ENCODE assay signal across 1 cellular context in the genomic region with DNA sequence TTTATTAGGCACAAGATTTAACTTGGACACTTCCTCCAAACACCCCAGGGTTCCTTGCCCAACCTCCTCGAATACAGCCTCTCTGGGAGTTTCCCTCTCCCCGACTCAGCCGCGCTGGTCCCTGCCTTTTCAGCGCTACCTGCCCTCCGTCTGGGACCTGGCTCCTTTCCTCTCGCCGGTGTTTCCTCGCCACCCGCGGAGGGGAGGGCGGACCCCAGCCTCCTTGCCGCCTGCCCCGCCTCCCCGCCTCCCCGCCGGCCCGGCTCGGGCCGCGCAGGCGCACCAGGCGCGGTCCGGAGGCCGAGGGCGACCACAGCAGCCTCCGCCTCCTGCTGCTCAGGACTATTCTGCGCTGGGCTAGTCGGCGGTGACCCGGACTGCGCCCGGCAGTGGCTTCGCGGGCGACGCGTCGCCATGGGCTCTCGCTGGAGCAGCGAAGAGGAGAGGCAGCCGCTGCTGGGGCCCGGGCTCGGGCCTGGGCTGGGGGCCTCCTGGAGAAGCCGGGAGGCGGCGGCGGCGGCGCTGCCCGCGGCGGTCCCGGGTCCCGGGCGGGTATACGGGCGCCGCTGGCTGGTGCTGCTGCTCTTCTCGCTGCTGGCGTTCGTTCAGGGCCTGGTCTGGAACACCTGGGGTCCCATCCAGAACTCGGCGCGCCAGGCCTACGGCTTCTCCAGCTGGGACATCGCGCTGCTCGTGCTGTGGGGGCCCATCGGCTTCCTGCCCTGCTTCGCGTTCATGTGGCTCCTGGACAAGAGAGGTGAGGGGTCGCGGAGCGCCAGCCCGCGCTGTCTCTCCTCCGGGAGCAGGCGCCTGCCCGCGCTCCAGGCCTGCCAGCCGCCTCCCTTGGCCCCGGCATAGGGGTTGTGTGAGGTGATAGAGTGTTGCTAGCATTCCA.
TF ChIP-seq lines count a peak whose summit lies in the region.

A gene with protein sequence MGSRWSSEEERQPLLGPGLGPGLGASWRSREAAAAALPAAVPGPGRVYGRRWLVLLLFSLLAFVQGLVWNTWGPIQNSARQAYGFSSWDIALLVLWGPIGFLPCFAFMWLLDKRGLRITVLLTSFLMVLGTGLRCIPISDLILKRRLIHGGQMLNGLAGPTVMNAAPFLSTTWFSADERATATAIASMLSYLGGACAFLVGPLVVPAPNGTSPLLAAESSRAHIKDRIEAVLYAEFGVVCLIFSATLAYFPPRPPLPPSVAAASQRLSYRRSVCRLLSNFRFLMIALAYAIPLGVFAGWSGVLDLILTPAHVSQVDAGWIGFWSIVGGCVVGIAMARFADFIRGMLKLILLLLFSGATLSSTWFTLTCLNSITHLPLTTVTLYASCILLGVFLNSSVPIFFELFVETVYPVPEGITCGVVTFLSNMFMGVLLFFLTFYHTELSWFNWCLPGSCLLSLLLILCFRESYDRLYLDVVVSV (plus strand): TSS at position 291 of the 895 bp plus-strand sequence. CDS start 124 bp downstream, at position 415.

TF ChIP-seq in HepG2, 621 proteins besides CTCF, POLR2A, EP300 and RAD21 (continued from another document and continues in another):
- TF ChIP-seq, protein P1, sequence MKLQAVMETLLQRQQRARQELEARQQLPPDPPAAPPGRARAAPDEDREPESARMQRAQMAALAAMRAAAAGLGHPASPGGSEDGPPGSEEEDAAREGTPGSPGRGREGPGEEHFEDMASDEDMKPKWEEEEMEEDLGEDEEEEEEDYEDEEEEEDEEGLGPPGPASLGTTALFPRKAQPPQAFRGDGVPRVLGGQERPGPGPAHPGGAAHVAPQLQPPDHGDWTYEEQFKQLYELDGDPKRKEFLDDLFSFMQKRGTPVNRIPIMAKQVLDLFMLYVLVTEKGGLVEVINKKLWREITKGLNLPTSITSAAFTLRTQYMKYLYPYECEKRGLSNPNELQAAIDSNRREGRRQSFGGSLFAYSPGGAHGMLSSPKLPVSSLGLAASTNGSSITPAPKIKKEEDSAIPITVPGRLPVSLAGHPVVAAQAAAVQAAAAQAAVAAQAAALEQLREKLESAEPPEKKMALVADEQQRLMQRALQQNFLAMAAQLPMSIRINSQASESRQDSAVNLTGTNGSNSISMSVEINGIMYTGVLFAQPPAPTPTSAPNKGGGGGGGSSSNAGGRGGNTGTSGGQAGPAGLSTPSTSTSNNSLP (IDR thresholded peaks at IDR 0.05; ENCODE audit: low read depth, low read length), result 0 out of 2 replicates have a peak, but pooled peaks have one; percentile 10
- TF ChIP-seq, protein P2, sequence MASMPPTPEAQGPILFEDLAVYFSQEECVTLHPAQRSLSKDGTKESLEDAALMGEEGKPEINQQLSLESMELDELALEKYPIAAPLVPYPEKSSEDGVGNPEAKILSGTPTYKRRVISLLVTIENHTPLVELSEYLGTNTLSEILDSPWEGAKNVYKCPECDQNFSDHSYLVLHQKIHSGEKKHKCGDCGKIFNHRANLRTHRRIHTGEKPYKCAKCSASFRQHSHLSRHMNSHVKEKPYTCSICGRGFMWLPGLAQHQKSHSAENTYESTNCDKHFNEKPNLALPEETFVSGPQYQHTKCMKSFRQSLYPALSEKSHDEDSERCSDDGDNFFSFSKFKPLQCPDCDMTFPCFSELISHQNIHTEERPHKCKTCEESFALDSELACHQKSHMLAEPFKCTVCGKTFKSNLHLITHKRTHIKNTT (CRISPR knock-in tag; IDR thresholded peaks at IDR 0.05), result no peak
- peak; percentile 36; the same call in 1 of the 2 replicates for TF ChIP-seq SMAD1 (CRISPR knock-in tag; IDR thresholded peaks at IDR 0.05; ENCODE audit: borderline replicate concordance, low read depth)
- TF ChIP-seq SOX6 (IDR thresholded peaks at IDR 0.05), result no peak
- TF ChIP-seq SOX6 (CRISPR knock-in tag; IDR thresholded peaks at IDR 0.05), result peak; percentile 22; the same call in 1 of the 2 replicates
- TF ChIP-seq, protein P3, sequence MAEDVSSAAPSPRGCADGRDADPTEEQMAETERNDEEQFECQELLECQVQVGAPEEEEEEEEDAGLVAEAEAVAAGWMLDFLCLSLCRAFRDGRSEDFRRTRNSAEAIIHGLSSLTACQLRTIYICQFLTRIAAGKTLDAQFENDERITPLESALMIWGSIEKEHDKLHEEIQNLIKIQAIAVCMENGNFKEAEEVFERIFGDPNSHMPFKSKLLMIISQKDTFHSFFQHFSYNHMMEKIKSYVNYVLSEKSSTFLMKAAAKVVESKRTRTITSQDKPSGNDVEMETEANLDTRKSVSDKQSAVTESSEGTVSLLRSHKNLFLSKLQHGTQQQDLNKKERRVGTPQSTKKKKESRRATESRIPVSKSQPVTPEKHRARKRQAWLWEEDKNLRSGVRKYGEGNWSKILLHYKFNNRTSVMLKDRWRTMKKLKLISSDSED (CRISPR knock-in tag; IDR thresholded peaks at IDR 0.05), result 0 out of 2 replicates have a peak, but pooled peaks have one; percentile 80
- TF ChIP-seq SATB2 (CRISPR knock-in tag; IDR thresholded peaks at IDR 0.05), result peak; percentile 54; the same call in 1 of the 2 replicates
- 0 out of 2 replicates have a peak, but pooled peaks have one; percentile 70 for TF ChIP-seq ZNF430 (CRISPR knock-in tag; IDR thresholded peaks at IDR 0.05)
- TF ChIP-seq TMF1 (CRISPR knock-in tag; IDR thresholded peaks at IDR 0.05; ENCODE audit: low read depth), result no peak
- TF ChIP-seq, protein P4, sequence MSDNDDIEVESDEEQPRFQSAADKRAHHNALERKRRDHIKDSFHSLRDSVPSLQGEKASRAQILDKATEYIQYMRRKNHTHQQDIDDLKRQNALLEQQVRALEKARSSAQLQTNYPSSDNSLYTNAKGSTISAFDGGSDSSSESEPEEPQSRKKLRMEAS (IDR thresholded peaks at IDR 0.05), result peak; percentile 28; the same call in 1 of the 2 replicates
- TF ChIP-seq, protein P5, sequence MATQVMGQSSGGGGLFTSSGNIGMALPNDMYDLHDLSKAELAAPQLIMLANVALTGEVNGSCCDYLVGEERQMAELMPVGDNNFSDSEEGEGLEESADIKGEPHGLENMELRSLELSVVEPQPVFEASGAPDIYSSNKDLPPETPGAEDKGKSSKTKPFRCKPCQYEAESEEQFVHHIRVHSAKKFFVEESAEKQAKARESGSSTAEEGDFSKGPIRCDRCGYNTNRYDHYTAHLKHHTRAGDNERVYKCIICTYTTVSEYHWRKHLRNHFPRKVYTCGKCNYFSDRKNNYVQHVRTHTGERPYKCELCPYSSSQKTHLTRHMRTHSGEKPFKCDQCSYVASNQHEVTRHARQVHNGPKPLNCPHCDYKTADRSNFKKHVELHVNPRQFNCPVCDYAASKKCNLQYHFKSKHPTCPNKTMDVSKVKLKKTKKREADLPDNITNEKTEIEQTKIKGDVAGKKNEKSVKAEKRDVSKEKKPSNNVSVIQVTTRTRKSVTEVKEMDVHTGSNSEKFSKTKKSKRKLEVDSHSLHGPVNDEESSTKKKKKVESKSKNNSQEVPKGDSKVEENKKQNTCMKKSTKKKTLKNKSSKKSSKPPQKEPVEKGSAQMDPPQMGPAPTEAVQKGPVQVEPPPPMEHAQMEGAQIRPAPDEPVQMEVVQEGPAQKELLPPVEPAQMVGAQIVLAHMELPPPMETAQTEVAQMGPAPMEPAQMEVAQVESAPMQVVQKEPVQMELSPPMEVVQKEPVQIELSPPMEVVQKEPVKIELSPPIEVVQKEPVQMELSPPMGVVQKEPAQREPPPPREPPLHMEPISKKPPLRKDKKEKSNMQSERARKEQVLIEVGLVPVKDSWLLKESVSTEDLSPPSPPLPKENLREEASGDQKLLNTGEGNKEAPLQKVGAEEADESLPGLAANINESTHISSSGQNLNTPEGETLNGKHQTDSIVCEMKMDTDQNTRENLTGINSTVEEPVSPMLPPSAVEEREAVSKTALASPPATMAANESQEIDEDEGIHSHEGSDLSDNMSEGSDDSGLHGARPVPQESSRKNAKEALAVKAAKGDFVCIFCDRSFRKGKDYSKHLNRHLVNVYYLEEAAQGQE (IDR thresholded peaks at IDR 0.05; ENCODE audit: borderline replicate concordance in 1 of 2, low read depth in 1 of 2, low read length in 2 of 2), result 0 out of 4 replicates have a peak, but pooled peaks of 1 of the 2 experiments have one; percentile 45
- TF ChIP-seq ZSCAN22 (CRISPR knock-in tag; IDR thresholded peaks at IDR 0.05), result peak; percentile 58; the same call in 1 of the 2 replicates
- TF ChIP-seq SPEN (CRISPR knock-in tag; IDR thresholded peaks at IDR 0.05; ENCODE audit: low read depth), result peak; percentile 79
- TF ChIP-seq, protein P6, sequence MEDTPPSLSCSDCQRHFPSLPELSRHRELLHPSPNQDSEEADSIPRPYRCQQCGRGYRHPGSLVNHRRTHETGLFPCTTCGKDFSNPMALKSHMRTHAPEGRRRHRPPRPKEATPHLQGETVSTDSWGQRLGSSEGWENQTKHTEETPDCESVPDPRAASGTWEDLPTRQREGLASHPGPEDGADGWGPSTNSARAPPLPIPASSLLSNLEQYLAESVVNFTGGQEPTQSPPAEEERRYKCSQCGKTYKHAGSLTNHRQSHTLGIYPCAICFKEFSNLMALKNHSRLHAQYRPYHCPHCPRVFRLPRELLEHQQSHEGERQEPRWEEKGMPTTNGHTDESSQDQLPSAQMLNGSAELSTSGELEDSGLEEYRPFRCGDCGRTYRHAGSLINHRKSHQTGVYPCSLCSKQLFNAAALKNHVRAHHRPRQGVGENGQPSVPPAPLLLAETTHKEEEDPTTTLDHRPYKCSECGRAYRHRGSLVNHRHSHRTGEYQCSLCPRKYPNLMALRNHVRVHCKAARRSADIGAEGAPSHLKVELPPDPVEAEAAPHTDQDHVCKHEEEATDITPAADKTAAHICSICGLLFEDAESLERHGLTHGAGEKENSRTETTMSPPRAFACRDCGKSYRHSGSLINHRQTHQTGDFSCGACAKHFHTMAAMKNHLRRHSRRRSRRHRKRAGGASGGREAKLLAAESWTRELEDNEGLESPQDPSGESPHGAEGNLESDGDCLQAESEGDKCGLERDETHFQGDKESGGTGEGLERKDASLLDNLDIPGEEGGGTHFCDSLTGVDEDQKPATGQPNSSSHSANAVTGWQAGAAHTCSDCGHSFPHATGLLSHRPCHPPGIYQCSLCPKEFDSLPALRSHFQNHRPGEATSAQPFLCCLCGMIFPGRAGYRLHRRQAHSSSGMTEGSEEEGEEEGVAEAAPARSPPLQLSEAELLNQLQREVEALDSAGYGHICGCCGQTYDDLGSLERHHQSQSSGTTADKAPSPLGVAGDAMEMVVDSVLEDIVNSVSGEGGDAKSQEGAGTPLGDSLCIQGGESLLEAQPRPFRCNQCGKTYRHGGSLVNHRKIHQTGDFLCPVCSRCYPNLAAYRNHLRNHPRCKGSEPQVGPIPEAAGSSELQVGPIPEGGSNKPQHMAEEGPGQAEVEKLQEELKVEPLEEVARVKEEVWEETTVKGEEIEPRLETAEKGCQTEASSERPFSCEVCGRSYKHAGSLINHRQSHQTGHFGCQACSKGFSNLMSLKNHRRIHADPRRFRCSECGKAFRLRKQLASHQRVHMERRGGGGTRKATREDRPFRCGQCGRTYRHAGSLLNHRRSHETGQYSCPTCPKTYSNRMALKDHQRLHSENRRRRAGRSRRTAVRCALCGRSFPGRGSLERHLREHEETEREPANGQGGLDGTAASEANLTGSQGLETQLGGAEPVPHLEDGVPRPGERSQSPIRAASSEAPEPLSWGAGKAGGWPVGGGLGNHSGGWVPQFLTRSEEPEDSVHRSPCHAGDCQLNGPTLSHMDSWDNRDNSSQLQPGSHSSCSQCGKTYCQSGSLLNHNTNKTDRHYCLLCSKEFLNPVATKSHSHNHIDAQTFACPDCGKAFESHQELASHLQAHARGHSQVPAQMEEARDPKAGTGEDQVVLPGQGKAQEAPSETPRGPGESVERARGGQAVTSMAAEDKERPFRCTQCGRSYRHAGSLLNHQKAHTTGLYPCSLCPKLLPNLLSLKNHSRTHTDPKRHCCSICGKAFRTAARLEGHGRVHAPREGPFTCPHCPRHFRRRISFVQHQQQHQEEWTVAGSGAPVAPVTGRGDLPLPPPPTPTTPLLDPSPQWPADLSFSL (CRISPR knock-in tag; IDR thresholded peaks at IDR 0.05), result peak; percentile 37; the same call in 1 of the 2 replicates
- peak; percentile 62; the same call in 1 of the 2 replicates for TF ChIP-seq AHR (CRISPR knock-in tag; IDR thresholded peaks at IDR 0.05)
- TF ChIP-seq ZNF180 (CRISPR knock-in tag; IDR thresholded peaks at IDR 0.05; ENCODE audit: borderline replicate concordance, low read depth), result no peak
- TF ChIP-seq SRSF1 (optimal IDR thresholded peaks at IDR 0.05; ENCODE audit: low read depth, low read length), result peak; percentile 50
- 0 out of 2 replicates have a peak, but pooled peaks have one; percentile 10 for TF ChIP-seq HNF4A (CRISPR knock-in tag; IDR thresholded peaks at IDR 0.05)
- 0 out of 2 replicates have a peak, but pooled peaks have one; percentile 66 for TF ChIP-seq SP4 (CRISPR knock-in tag; IDR thresholded peaks at IDR 0.05)
